In the genomic region with DNA sequence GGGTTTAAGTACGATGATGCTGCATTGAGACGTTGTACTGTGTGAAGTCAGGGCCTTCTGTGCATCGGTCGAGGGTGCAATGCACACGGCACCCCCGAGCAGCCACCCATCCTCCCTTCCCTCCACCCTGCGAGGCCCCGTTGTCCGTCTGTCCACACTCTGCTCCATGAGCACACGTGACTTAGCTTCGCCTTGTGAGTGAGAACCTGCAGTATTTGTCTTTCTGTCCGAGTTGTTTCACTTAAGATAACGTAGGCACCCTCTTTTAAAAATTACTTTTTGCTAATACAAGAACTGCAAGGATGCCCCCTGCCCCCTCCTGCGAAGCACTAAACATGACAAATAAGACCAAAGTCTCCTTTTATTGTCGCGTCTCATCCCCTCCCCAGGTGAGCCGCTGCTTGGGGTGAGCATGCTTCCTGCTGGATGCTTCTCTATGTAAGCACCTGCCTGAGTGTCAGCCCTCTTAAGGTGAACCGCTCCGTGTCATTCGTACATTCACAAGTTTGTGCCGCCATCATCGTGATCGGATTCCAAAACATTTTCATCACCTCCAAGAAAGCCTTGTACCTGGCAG, we compare ENCODE assay signal across 28 cellular contexts. TPM values are rescaled to one million over a fixed set of nuclear protein-coding genes. Genes with fewer than 3 reads are reported as not detected.
DNase-seq lines count a peak whose midpoint lies in the region; ATAC-seq, FAIRE-seq and TF ChIP-seq lines count a peak whose summit lies in the region.
"Had no signal": no experiment of that assay in that cellular context is flagged by ENCODE, and none has a peak within 500 bp of the region (broad histone marks: within the 10 kb centered on the region; RNA-seq: fewer than 3 reads in every experiment).

No MANE protein-coding gene starts in this region.

- TF ChIP-seq EP300 in HepG2 (IDR thresholded peaks at IDR 0.05; ENCODE audit: low read depth in 2 of 2, low read length in 2 of 2) (no peak), HepG2 (CRISPR knock-in tag; IDR thresholded peaks at IDR 0.05; ENCODE audit: borderline replicate concordance) (no peak)

- no peak for TF ChIP-seq POLR2A in HepG2 (IDR thresholded peaks at IDR 0.05; ENCODE audit: insufficient read depth in 1 of 2, low read depth in 2 of 2, low read length in 2 of 2)
- no peak for TF ChIP-seq POLR2A in right lobe of liver (IDR thresholded peaks at IDR 0.05)

- ATAC-seq in HepG2 (no peak), right lobe of liver (no peak), WTC11 (no peak), right cardiac atrium (no peak)
- ATAC-seq: A549, PC-3, T-helper 17 cell had no signal

- H3K4me1 Mint-ChIP-seq in WTC11 (peaks cover 36% of the 10 kb centered on the region), neural progenitor cell (peaks cover 11% of the 10 kb centered on the region)
- H3K4me1 Mint-ChIP-seq: T-helper 17 cell had no signal

- H3K36me3 Mint-ChIP-seq in WTC11, result no peaks in the 10 kb centered on the region
- no peaks in the 10 kb centered on the region for H3K36me3 Mint-ChIP-seq in neural progenitor cell

- in situ Hi-C loops in HepG2 (cut with HindIII; ENCODE audit: extremely low pct_ligation_motif_present, low pct_unique_long_range_greater_than_20kb), result no loop called here

- no peak for TF ChIP-seq RAD21 in HepG2 (CRISPR knock-in tag; IDR thresholded peaks at IDR 0.05)

- H3K4me3 Mint-ChIP-seq in WTC11 (no peak overlapping the region), neural progenitor cell (peak overlapping the region; percentile 34)
- H3K4me3 Mint-ChIP-seq: CD4-positive, alpha-beta T cell; HFFc6; T-helper 17 cell had no signal

- H3K27ac Mint-ChIP-seq in WTC11 (no peak overlapping the region; the same call in 1 of the 2 replicates), neural progenitor cell (no peak overlapping the region)
- H3K27ac Mint-ChIP-seq: CD4-positive, alpha-beta T cell; HFFc6; T-helper 17 cell had no signal

- H3K9ac ChIP-seq in HepG2 (ENCODE audit: insufficient read depth, low read depth, low read length), result no peak overlapping the region
- H3K9ac ChIP-seq in neural progenitor cell, result no peak overlapping the region
- H3K9ac ChIP-seq: BLaER1 treated with 17β-estradiol and CSF1 and Interleukin-3, amounts not matched to agents 10 nM and 100 nM; SK-N-SH had no signal

- FAIRE-seq in HepG2 (lab: Jason Lieb, UNC) (peak; percentile 67), urothelium cell line (lab: Jason Lieb, UNC) (peak; percentile 5)
- FAIRE-seq: A549, GM12892, GM19239 had no signal

- no peak overlapping the region for H3K4me3 ChIP-seq in HepG2 (replicated peaks in 1 of 3; ENCODE audit: insufficient read depth in 1 of 3, low read depth in 2 of 3, low read length in 3 of 3)
- no peak overlapping the region for H3K4me3 ChIP-seq in right lobe of liver
- H3K4me3 ChIP-seq in neural progenitor cell, result no peak overlapping the region
- H3K4me3 ChIP-seq in right cardiac atrium (ENCODE audit: low read length), result no peak overlapping the region
- H3K4me3 ChIP-seq: A549; BLaER1 treated with 17β-estradiol and CSF1 and Interleukin-3, amounts not matched to agents 10 nM and 100 nM; HAP-1 had no signal

- H3K9me3 ChIP-seq in HepG2 (ENCODE audit: low read length) (no peaks in the 10 kb centered on the region), right lobe of liver (no peaks in the 10 kb centered on the region), neural progenitor cell (ENCODE audit: low read depth) (no peaks in the 10 kb centered on the region), right cardiac atrium (ENCODE audit: control insufficient read depth, low read length) (no peaks in the 10 kb centered on the region)
- H3K9me3 ChIP-seq: A549; BLaER1 treated with 17β-estradiol and CSF1 and Interleukin-3, amounts not matched to agents 10 nM and 100 nM; HAP-1; SK-N-SH had no signal

- TF ChIP-seq CTCF in HepG2 (CRISPR knock-in tag; IDR thresholded peaks at IDR 0.05) (no peak), right lobe of liver (IDR thresholded peaks at IDR 0.05) (no peak), WTC11 (IDR thresholded peaks at IDR 0.05) (no peak), neural progenitor cell (IDR thresholded peaks at IDR 0.05) (no peak)

- H3F3A ChIP-seq in neural progenitor cell (ENCODE audit: low read depth), result no peaks in the 10 kb centered on the region

- H3K4me2 ChIP-seq in HepG2 (ENCODE audit: low read depth, low read length), result peak overlapping the region; percentile 18
- H3K4me2 ChIP-seq in neural progenitor cell, result no peak overlapping the region
- H3K4me2 ChIP-seq: A549; BLaER1 treated with 17β-estradiol and CSF1 and Interleukin-3, amounts not matched to agents 10 nM and 100 nM; SK-N-SH had no signal

- H4K20me1 ChIP-seq in HepG2 (ENCODE audit: insufficient read depth, low read length), result peaks cover 9% of the 10 kb centered on the region; the same call in 1 of the 2 replicates
- no peaks in the 10 kb centered on the region for H4K20me1 ChIP-seq in neural progenitor cell (ENCODE audit: low read depth)

- H3K79me2 ChIP-seq in HepG2 (ENCODE audit: insufficient read depth, low read length), result no peaks in the 10 kb centered on the region
- H3K79me2 ChIP-seq in neural progenitor cell (ENCODE audit: low read depth), result no peaks in the 10 kb centered on the region

- BruUV-seq in HepG2 (replicated peaks; lab: Mats Ljungman, UMichigan), result no TSS peak

- no peaks in the 10 kb centered on the region; the same call in none of the 2 replicates for H3K27me3 Mint-ChIP-seq in WTC11 (ENCODE audit: low read depth)
- peaks cover 25% of the 10 kb centered on the region for H3K27me3 Mint-ChIP-seq in neural progenitor cell (ENCODE audit: insufficient read depth, low read depth)

- H3K27me3 ChIP-seq in HepG2 (ENCODE audit: control insufficient read depth in 1 of 2, insufficient read depth in 2 of 2, low read length in 2 of 2) (peaks cover 22 to 95% of the 10 kb centered on the region in 2 experiments), right lobe of liver (no peaks in the 10 kb centered on the region), neural progenitor cell (peaks cover 11% of the 10 kb centered on the region), right cardiac atrium (ENCODE audit: control insufficient read depth, insufficient read depth) (no peaks in the 10 kb centered on the region)

- H3K9me3 Mint-ChIP-seq in WTC11 (no peaks in the 10 kb centered on the region), neural progenitor cell (no peaks in the 10 kb centered on the region)
- H3K9me3 Mint-ChIP-seq: CD4-positive, alpha-beta T cell; HFFc6 had no signal

- H3K36me3 ChIP-seq in HepG2 (replicated peaks in 1 of 2; ENCODE audit: control insufficient read depth in 1 of 2, insufficient read depth in 2 of 2, low read length in 2 of 2), result no peaks in the 10 kb centered on the region
- H3K36me3 ChIP-seq in right lobe of liver, result no peaks in the 10 kb centered on the region
- H3K36me3 ChIP-seq in neural progenitor cell, result no peaks in the 10 kb centered on the region
- H3K36me3 ChIP-seq: BLaER1 treated with 17β-estradiol and CSF1 and Interleukin-3, amounts not matched to agents 10 nM and 100 nM; HAP-1 had no signal

- no peak for DNase-seq in HepG2 (ENCODE audit: low spot score)
- no peak for DNase-seq in right lobe of liver
- DNase-seq in WTC11 (ENCODE audit: low spot score), result no peak
- DNase-seq in neural progenitor cell (ENCODE audit: low spot score), result no peak
- no peak for DNase-seq in urothelium cell line (ENCODE audit: low spot score)
- no peak for DNase-seq in HPDE6-E6E7 (ENCODE audit: extremely low spot score)
- DNase-seq in right cardiac atrium, result no peak
- no peak for DNase-seq in NCI-H1092 (lab: John Stamatoyannopoulos, UW)
- DNase-seq: AML-193; CD4-positive, alpha-beta T cell; DND-41; HFFc6; Karpas-422; NCI-H1105; NCI-H1436 treated with DMSO at 0.1 percent for 48 hours; NCI-H1930; NCI-H2107; NCI-H524; NCI-H82; NK-92 treated with Interleukin-12 subunit alpha and Interleukin-12 subunit beta, amount 100 ng/mL, for 24 hours; PC-3; SK-N-SH; T-helper 17 cell had no signal

- H2AFZ ChIP-seq in HepG2 (ENCODE audit: low read length) (no peak overlapping the region), neural progenitor cell (replicated peaks) (no peak overlapping the region)

- POLR2A ChIA-PET in HepG2 (lab: Yijun Ruan, JAX), result interaction anchor here (0.7 to 1.6 kb wide), 2 partner anchors 18 to 21 kb away, joined by 3 read pairs; no protein-coding TSS in a partner anchor
- POLR2A ChIA-PET in WTC11 (lab: Charles Lee), result no interaction called here

- H3K4me1 ChIP-seq in HepG2 (ENCODE audit: insufficient read depth, low read length), result peaks cover 42% of the 10 kb centered on the region
- H3K4me1 ChIP-seq in right lobe of liver, result no peaks in the 10 kb centered on the region
- peaks cover 14% of the 10 kb centered on the region for H3K4me1 ChIP-seq in neural progenitor cell
- no peaks in the 10 kb centered on the region for H3K4me1 ChIP-seq in right cardiac atrium (ENCODE audit: control insufficient read depth, insufficient read depth, low read length)
- H3K4me1 ChIP-seq: A549, HAP-1 had no signal

- CTCF ChIA-PET in HepG2 (lab: Yijun Ruan, JAX; ENCODE audit: low intra/inter-chr PET ratio, low total read pairs) (no interaction called here), WTC11 (lab: Charles Lee) (interaction anchor here (2.0 kb wide), 1 partner anchor 21 kb away, joined by 6 read pairs; no protein-coding TSS in a partner anchor)

- H3K27ac ChIP-seq in HepG2 (ENCODE audit: extremely low read length, insufficient read depth, low read length) (no peak overlapping the region), right lobe of liver (no peak overlapping the region), neural progenitor cell (no peak overlapping the region), right cardiac atrium (ENCODE audit: low read length) (no peak overlapping the region)
- H3K27ac ChIP-seq: A549; BLaER1 treated with 17β-estradiol and CSF1 and Interleukin-3, amounts not matched to agents 10 nM and 100 nM had no signal

- 5% methylated on average over 23 of the region's 23 CpGs for WGBS in HepG2 (ENCODE audit: low lambda C conversion rate)
- WGBS in right lobe of liver (ENCODE audit: insufficient coverage, low coverage, low lambda C conversion rate, missing lambda C conversion rate), result 39% methylated on average over 22 of the region's 23 CpGs
- 70% methylated on average over 23 of the region's 23 CpGs for WGBS in right cardiac atrium

- intact Hi-C loops in HepG2 (cut with micrococcal nuclease; ENCODE audit: unreplicated experiment) (no loop called here), right lobe of liver (cut with DNase I) (no loop called here), right cardiac atrium (cut with DNase I) (no loop called here)

RNA-seq across cellular contexts. Expression of a gene that starts 3.6 kb away (rescaled TPM):
- total RNA-seq in HepG2 (2016; rRNA removed; fragmentation: Illumina TruSeq; extraction: Trizol) (0.46 and 0.86 TPM in 2 replicates), right lobe of liver (not detected), WTC11 (2021) (0.99 to 1.5 TPM (median 1.4 TPM) in 3 replicates), neural progenitor cell (ENCODE audit: low replicate concordance) (0.03 TPM in 1 of 2 replicates, not detected in the other), right cardiac atrium (not detected)
- 0.30 and 0.62 TPM in 2 replicates for total RNA-seq in HepG2 (2016; cell fraction: cytosol; rRNA removed; fragmentation: Illumina TruSeq; extraction: Trizol; ENCODE audit: low read depth)
- total RNA-seq in HepG2 (2016; cell fraction: insoluble cytoplasmic fraction; rRNA removed; fragmentation: Illumina TruSeq; extraction: Trizol), result 0.65 and 0.76 TPM in 2 replicates
- total RNA-seq in HepG2 (2016; cell fraction: membrane; rRNA removed; fragmentation: Illumina TruSeq; extraction: Trizol), result 0.52 and 0.65 TPM in 2 replicates
- total RNA-seq in HepG2 (2016; cell fraction: nucleus; rRNA removed; fragmentation: Illumina TruSeq; extraction: Trizol), result 0.78 and 0.81 TPM in 2 replicates
- polyA plus RNA-seq in HepG2 (2011; rRNA removed) (0.69 and 0.82 TPM in 2 replicates), right cardiac atrium (not detected)
- polyA plus RNA-seq in HepG2 (2011; cell fraction: cytosol; rRNA removed), result 0.46 and 0.94 TPM in 2 replicates
- 1.1 and 1.2 TPM in 2 replicates for polyA plus RNA-seq in HepG2 (2011; cell fraction: nucleus; rRNA removed)
- polyA plus RNA-seq in HepG2 (2012), result 0.24 and 0.42 TPM in 2 replicates
- 0.52 and 0.54 TPM in 2 replicates for polyA plus RNA-seq in HepG2 (2016; cell fraction: cytosol; fragmentation: Illumina TruSeq; extraction: Trizol; ENCODE audit: low read depth)
- 0.67 and 0.91 TPM in 2 replicates for polyA plus RNA-seq in HepG2 (2016; cell fraction: insoluble cytoplasmic fraction; fragmentation: Illumina TruSeq; extraction: Trizol; ENCODE audit: low read depth)
- polyA plus RNA-seq in HepG2 (2016; cell fraction: membrane; fragmentation: Illumina TruSeq; extraction: Trizol; ENCODE audit: low read depth), result 0.51 and 0.60 TPM in 2 replicates
- 0.97 and 1.1 TPM in 2 replicates for polyA plus RNA-seq in HepG2 (2016; cell fraction: nucleus; fragmentation: Illumina TruSeq; extraction: Trizol; ENCODE audit: insufficient read depth, low read depth)
- 0.40 TPM in 1 of 2 replicates, not detected in the other for polyA minus RNA-seq in HepG2 (2011; rRNA and poly(A)+ RNA removed; ENCODE audit: low replicate concordance)
- 0.40 TPM in 1 of 2 replicates, not detected in the other for polyA minus RNA-seq in HepG2 (2011; cell fraction: cytosol; rRNA and poly(A)+ RNA removed)
- polyA minus RNA-seq in HepG2 (2011; cell fraction: nucleus; rRNA and poly(A)+ RNA removed), result 0.26 and 0.75 TPM in 2 replicates
- total RNA-seq: CD4-positive, alpha-beta T cell; HFFc6; T-helper 17 cell had no signal
- polyA plus RNA-seq: A549, SK-N-SH had no signal

RNA-seq across cellular contexts. Expression of a gene that starts 23.9 kb away (rescaled TPM):
- total RNA-seq in HepG2 (2016; rRNA removed; fragmentation: Illumina TruSeq; extraction: Trizol) (9.7 and 10.2 TPM in 2 replicates), right lobe of liver (1 to 10 TPM; 1.4 to 2.9 (median 2.5) TPM), WTC11 (2021) (7.5 to 10.6 TPM (median 9.2 TPM) in 3 replicates), neural progenitor cell (ENCODE audit: low replicate concordance) (8.1 and 13.8 TPM in 2 replicates), right cardiac atrium (10 to 100 TPM; 12.3 to 29.4 (median 16.3) TPM)
- 3.4 and 4.0 TPM in 2 replicates for total RNA-seq in HepG2 (2016; cell fraction: cytosol; rRNA removed; fragmentation: Illumina TruSeq; extraction: Trizol; ENCODE audit: low read depth)
- total RNA-seq in HepG2 (2016; cell fraction: insoluble cytoplasmic fraction; rRNA removed; fragmentation: Illumina TruSeq; extraction: Trizol), result 9.2 and 9.3 TPM in 2 replicates
- 13.2 and 14.3 TPM in 2 replicates for total RNA-seq in HepG2 (2016; cell fraction: membrane; rRNA removed; fragmentation: Illumina TruSeq; extraction: Trizol)
- total RNA-seq in HepG2 (2016; cell fraction: nucleus; rRNA removed; fragmentation: Illumina TruSeq; extraction: Trizol), result 5.6 and 7.3 TPM in 2 replicates
- polyA plus RNA-seq in HepG2 (2011; rRNA removed) (5.2 and 5.9 TPM in 2 replicates), right cardiac atrium (10.9 TPM)
- polyA plus RNA-seq in HepG2 (2011; cell fraction: cytosol; rRNA removed), result 4.8 and 5.4 TPM in 2 replicates
- 6.8 and 7.6 TPM in 2 replicates for polyA plus RNA-seq in HepG2 (2011; cell fraction: nucleus; rRNA removed)
- polyA plus RNA-seq in HepG2 (2012), result 4.7 and 5.4 TPM in 2 replicates
- 7.5 and 8.3 TPM in 2 replicates for polyA plus RNA-seq in HepG2 (2016; cell fraction: cytosol; fragmentation: Illumina TruSeq; extraction: Trizol; ENCODE audit: low read depth)
- polyA plus RNA-seq in HepG2 (2016; cell fraction: insoluble cytoplasmic fraction; fragmentation: Illumina TruSeq; extraction: Trizol; ENCODE audit: low read depth), result 20.6 and 26.7 TPM in 2 replicates
- 20.0 and 22.1 TPM in 2 replicates for polyA plus RNA-seq in HepG2 (2016; cell fraction: membrane; fragmentation: Illumina TruSeq; extraction: Trizol; ENCODE audit: low read depth)
- 18.8 and 19.3 TPM in 2 replicates for polyA plus RNA-seq in HepG2 (2016; cell fraction: nucleus; fragmentation: Illumina TruSeq; extraction: Trizol; ENCODE audit: insufficient read depth, low read depth)
- polyA minus RNA-seq in HepG2 (2011; rRNA and poly(A)+ RNA removed; ENCODE audit: low replicate concordance), result 5.3 and 6.3 TPM in 2 replicates
- polyA minus RNA-seq in HepG2 (2011; cell fraction: cytosol; rRNA and poly(A)+ RNA removed), result 4.9 and 6.3 TPM in 2 replicates
- 4.8 and 5.2 TPM in 2 replicates for polyA minus RNA-seq in HepG2 (2011; cell fraction: nucleus; rRNA and poly(A)+ RNA removed)

RNA-seq across cellular contexts. Expression of a gene that starts 44.1 kb away (rescaled TPM):
- total RNA-seq in HepG2 (2016; rRNA removed; fragmentation: Illumina TruSeq; extraction: Trizol), result 2,584 and 2,647 TPM in 2 replicates
- total RNA-seq in HepG2 (2016; cell fraction: cytosol; rRNA removed; fragmentation: Illumina TruSeq; extraction: Trizol; ENCODE audit: low read depth), result 3,497 and 3,511 TPM in 2 replicates
- 2,606 and 2,768 TPM in 2 replicates for total RNA-seq in HepG2 (2016; cell fraction: insoluble cytoplasmic fraction; rRNA removed; fragmentation: Illumina TruSeq; extraction: Trizol)
- total RNA-seq in HepG2 (2016; cell fraction: membrane; rRNA removed; fragmentation: Illumina TruSeq; extraction: Trizol), result 4,939 and 5,761 TPM in 2 replicates
- total RNA-seq in HepG2 (2016; cell fraction: nucleus; rRNA removed; fragmentation: Illumina TruSeq; extraction: Trizol), result 1,156 and 1,166 TPM in 2 replicates
- polyA plus RNA-seq in HepG2 (2011; rRNA removed), result 9,925 and 11,063 TPM in 2 replicates
- 11,031 and 15,081 TPM in 2 replicates for polyA plus RNA-seq in HepG2 (2011; cell fraction: cytosol; rRNA removed)
- 5,156 and 5,267 TPM in 2 replicates for polyA plus RNA-seq in HepG2 (2011; cell fraction: nucleus; rRNA removed)
- 6,658 and 8,852 TPM in 2 replicates for polyA plus RNA-seq in HepG2 (2012)
- 5,362 and 5,590 TPM in 2 replicates for polyA plus RNA-seq in HepG2 (2016; cell fraction: cytosol; fragmentation: Illumina TruSeq; extraction: Trizol; ENCODE audit: low read depth)
- 3,197 and 3,428 TPM in 2 replicates for polyA plus RNA-seq in HepG2 (2016; cell fraction: insoluble cytoplasmic fraction; fragmentation: Illumina TruSeq; extraction: Trizol; ENCODE audit: low read depth)
- polyA plus RNA-seq in HepG2 (2016; cell fraction: membrane; fragmentation: Illumina TruSeq; extraction: Trizol; ENCODE audit: low read depth), result 5,998 and 6,820 TPM in 2 replicates
- polyA plus RNA-seq in HepG2 (2016; cell fraction: nucleus; fragmentation: Illumina TruSeq; extraction: Trizol; ENCODE audit: insufficient read depth, low read depth), result 2,753 and 2,989 TPM in 2 replicates
- 2,340 and 3,999 TPM in 2 replicates for polyA minus RNA-seq in HepG2 (2011; rRNA and poly(A)+ RNA removed; ENCODE audit: low replicate concordance)
- polyA minus RNA-seq in HepG2 (2011; cell fraction: cytosol; rRNA and poly(A)+ RNA removed), result 1,154 and 1,167 TPM in 2 replicates
- polyA minus RNA-seq in HepG2 (2011; cell fraction: nucleus; rRNA and poly(A)+ RNA removed), result 809 and 896 TPM in 2 replicates
- total RNA-seq in right lobe of liver, result 100 to 1,000 TPM; 339 to 696 (median 413) TPM
- total RNA-seq in WTC11 (2021), result 2,016 to 2,119 TPM (median 2,047 TPM) in 3 replicates
- total RNA-seq in neural progenitor cell (ENCODE audit: low replicate concordance), result 1,629 and 1,765 TPM in 2 replicates
- total RNA-seq in right cardiac atrium, result 100 to 1,000 TPM; 703 to 815 (median 736) TPM
- polyA plus RNA-seq in right cardiac atrium, result 2,060 TPM

RNA-seq across cellular contexts. Expression of a gene that starts 44.8 kb away (rescaled TPM):
- total RNA-seq in HepG2 (2016; rRNA removed; fragmentation: Illumina TruSeq; extraction: Trizol), result 0.20 and 0.39 TPM in 2 replicates
- 0.09 and 0.10 TPM in 2 replicates for total RNA-seq in HepG2 (2016; cell fraction: cytosol; rRNA removed; fragmentation: Illumina TruSeq; extraction: Trizol; ENCODE audit: low read depth)
- 0.10 and 0.32 TPM in 2 replicates for total RNA-seq in HepG2 (2016; cell fraction: insoluble cytoplasmic fraction; rRNA removed; fragmentation: Illumina TruSeq; extraction: Trizol)
- total RNA-seq in HepG2 (2016; cell fraction: membrane; rRNA removed; fragmentation: Illumina TruSeq; extraction: Trizol), result 0.31 and 0.65 TPM in 2 replicates
- 0.19 and 0.22 TPM in 2 replicates for total RNA-seq in HepG2 (2016; cell fraction: nucleus; rRNA removed; fragmentation: Illumina TruSeq; extraction: Trizol)
- 0.12 and 0.18 TPM in 2 replicates for polyA plus RNA-seq in HepG2 (2011; rRNA removed)
- 0.10 and 0.19 TPM in 2 replicates for polyA plus RNA-seq in HepG2 (2011; cell fraction: cytosol; rRNA removed)
- 0.09 and 0.27 TPM in 2 replicates for polyA plus RNA-seq in HepG2 (2011; cell fraction: nucleus; rRNA removed)
- 0.05 and 0.16 TPM in 2 replicates for polyA plus RNA-seq in HepG2 (2012)
- 0.26 and 0.33 TPM in 2 replicates for polyA plus RNA-seq in HepG2 (2016; cell fraction: cytosol; fragmentation: Illumina TruSeq; extraction: Trizol; ENCODE audit: low read depth)
- 0.29 and 0.56 TPM in 2 replicates for polyA plus RNA-seq in HepG2 (2016; cell fraction: insoluble cytoplasmic fraction; fragmentation: Illumina TruSeq; extraction: Trizol; ENCODE audit: low read depth)
- 0.41 and 0.42 TPM in 2 replicates for polyA plus RNA-seq in HepG2 (2016; cell fraction: membrane; fragmentation: Illumina TruSeq; extraction: Trizol; ENCODE audit: low read depth)
- 0.41 and 0.80 TPM in 2 replicates for polyA plus RNA-seq in HepG2 (2016; cell fraction: nucleus; fragmentation: Illumina TruSeq; extraction: Trizol; ENCODE audit: insufficient read depth, low read depth)
- polyA minus RNA-seq in HepG2 (2011; rRNA and poly(A)+ RNA removed; ENCODE audit: low replicate concordance), result 0.18 TPM in 1 of 2 replicates, not detected in the other
- not detected in 2 replicates for polyA minus RNA-seq in HepG2 (2011; cell fraction: cytosol; rRNA and poly(A)+ RNA removed)
- not detected in 2 replicates for polyA minus RNA-seq in HepG2 (2011; cell fraction: nucleus; rRNA and poly(A)+ RNA removed)
- total RNA-seq in right lobe of liver, result under 1 TPM; 0.12 to 0.56 (median 0.26) TPM
- 1.4 to 2.3 TPM (median 1.6 TPM) in 3 replicates for total RNA-seq in WTC11 (2021)
- total RNA-seq in neural progenitor cell (ENCODE audit: low replicate concordance), result 0.12 TPM in 1 of 2 replicates, not detected in the other
- 1 to 10 TPM; 2.3 to 3.1 (median 2.5) TPM for total RNA-seq in right cardiac atrium
- polyA plus RNA-seq in right cardiac atrium, result 1.5 TPM
- total RNA-seq: CD4-positive, alpha-beta T cell; HFFc6; T-helper 17 cell had no signal
- polyA plus RNA-seq: SK-N-SH had no signal
